Comparison of ENCODE assay signal across 13 cellular contexts in genomic region chr7:34486371-34486770, GRCh38.
"Had no signal": no experiment of that assay in that cellular context is flagged by ENCODE, and none has a peak within 500 bp of the region (broad histone marks: within the 10 kb centered on the region; RNA-seq: fewer than 3 reads in every experiment).

No MANE protein-coding gene starts in this region.

- H3K4me3 ChIP-seq: gastroesophageal sphincter, thoracic aorta had no signal

- H3K4me1 ChIP-seq: gastroesophageal sphincter had no signal

- H3K36me3 ChIP-seq: gastroesophageal sphincter, thoracic aorta had no signal

- H3K4me1 Mint-ChIP-seq: activated B cell treated with CpG ODN at 0.5 μM for 24 hours; activated CD4-positive, alpha-beta T cell treated with anti-CD3 and anti-CD28 coated beads, Interleukin-2, amount 10 ng/mL, durations not matched to agents 24 days and 14 days; nephron progenitor cell; stimulated activated naive CD8-positive, alpha-beta T cell treated with anti-CD3 and anti-CD28 coated beads, Interleukin-15, amount 100 ng/mL, for 72 hours had no signal

- H3K27me3 Mint-ChIP-seq: activated B cell treated with CpG ODN at 0.5 μM for 24 hours; activated CD4-positive, alpha-beta T cell treated with anti-CD3 and anti-CD28 coated beads, Interleukin-2, amount 10 ng/mL, durations not matched to agents 24 days and 14 days; dendritic cell treated with granulocyte-macrophage colony-stimulating factor and Interleukin-4, amounts not matched to agents 40 ng/mL and 50 ng/mL, for 4 days; effector memory CD8-positive, alpha-beta T cell; stimulated activated naive CD8-positive, alpha-beta T cell treated with anti-CD3 and anti-CD28 coated beads, Interleukin-15, amount 100 ng/mL, for 72 hours had no signal

- ATAC-seq: effector memory CD8-positive, alpha-beta T cell; gastroesophageal sphincter; stimulated activated naive CD8-positive, alpha-beta T cell treated with anti-CD3 and anti-CD28 coated beads, Interleukin-15, amount 100 ng/mL, for 72 hours had no signal

- H3K27ac Mint-ChIP-seq: activated B cell treated with CpG ODN at 0.5 μM for 24 hours; activated CD4-positive, alpha-beta T cell treated with anti-CD3 and anti-CD28 coated beads, Interleukin-2, amount 10 ng/mL, durations not matched to agents 24 days and 14 days; activated T-helper 1 cell treated with anti-CD3 and anti-CD28 coated beads, Interleukin-12 subunit alpha, Interleukin-12 subunit beta, Interleukin-2, Interleukin-4 antibody, amounts not matched to agents 30 ng/mL and 10 ng/mL and 1 ng/mL, durations not matched to agents 14 hours and 24 hours and 36 hours; dendritic cell treated with granulocyte-macrophage colony-stimulating factor and Interleukin-4, amounts not matched to agents 40 ng/mL and 50 ng/mL, for 4 days; effector memory CD8-positive, alpha-beta T cell; nephron progenitor cell; stimulated activated naive CD8-positive, alpha-beta T cell treated with anti-CD3 and anti-CD28 coated beads, Interleukin-15, amount 100 ng/mL, for 72 hours had no signal

- H3K27me3 ChIP-seq: gastroesophageal sphincter had no signal

- H3K4me3 Mint-ChIP-seq: activated B cell treated with CpG ODN at 0.5 μM for 24 hours; activated CD4-positive, alpha-beta T cell treated with anti-CD3 and anti-CD28 coated beads, Interleukin-2, amount 10 ng/mL, durations not matched to agents 24 days and 14 days; activated T-helper 1 cell treated with anti-CD3 and anti-CD28 coated beads, Interleukin-12 subunit alpha, Interleukin-12 subunit beta, Interleukin-2, Interleukin-4 antibody, amounts not matched to agents 30 ng/mL and 10 ng/mL and 1 ng/mL, durations not matched to agents 14 hours and 24 hours and 36 hours; dendritic cell treated with granulocyte-macrophage colony-stimulating factor and Interleukin-4, amounts not matched to agents 40 ng/mL and 50 ng/mL, for 4 days; effector memory CD8-positive, alpha-beta T cell; nephron progenitor cell; stimulated activated naive CD8-positive, alpha-beta T cell treated with anti-CD3 and anti-CD28 coated beads, Interleukin-15, amount 100 ng/mL, for 72 hours had no signal

- H3K27ac ChIP-seq: gastroesophageal sphincter, thoracic aorta had no signal

- DNase-seq: activated B cell treated with CpG ODN at 0.5 μM for 24 hours; activated CD4-positive, alpha-beta T cell treated with anti-CD3 and anti-CD28 coated beads, Interleukin-2, amount 10 ng/mL, durations not matched to agents 24 days and 14 days; activated naive CD4-positive, alpha-beta T cell treated with Interleukin-2 at 50 U/mL for 16 hours; central memory CD4-positive, alpha-beta T cell; effector memory CD8-positive, alpha-beta T cell; nephron progenitor cell; stimulated activated CD4-positive, alpha-beta T cell treated with anti-CD3 and anti-CD28 coated beads, Interleukin-15, amount 100 ng/mL, for 24 hours; stimulated activated CD4-positive, alpha-beta T cell treated with anti-CD3 and anti-CD28 coated beads, Interleukin-4, amount 100 ng/mL, for 4 hours; stimulated activated naive CD8-positive, alpha-beta T cell treated with anti-CD3 and anti-CD28 coated beads, Interleukin-15, amount 100 ng/mL, for 72 hours had no signal

- H3K9me3 ChIP-seq: gastroesophageal sphincter, thoracic aorta had no signal
